In genomic region chrX:54785901-54786300, GRCh38 we compare ENCODE assay signal across 13 cellular contexts. TPM values are rescaled to one million over a fixed set of nuclear protein-coding genes. Genes with fewer than 3 reads are reported as not detected.
DNase-seq lines count a peak whose midpoint lies in the region; ATAC-seq and TF ChIP-seq lines count a peak whose summit lies in the region.
"Had no signal": no experiment of that assay in that cellular context is flagged by ENCODE, and none has a peak within 500 bp of the region (broad histone marks: within the 10 kb centered on the region; RNA-seq: fewer than 3 reads in every experiment).

No MANE protein-coding gene starts in this region.

- no peak overlapping the region for H3K4me3 ChIP-seq in AG04449 (ENCODE audit: low read depth, low read length)
- H3K4me3 ChIP-seq: SJCRH30 had no signal

- H3K4me1 ChIP-seq in foreskin keratinocyte = no peaks in the 10 kb centered on the region
- H3K4me1 ChIP-seq: SJCRH30 had no signal

- in situ Hi-C loops in SK-MEL-5 (cut with HindIII; ENCODE audit: low pct_unique_long_range_greater_than_20kb, low sequenced_read_pairs) = no loop called here

- DNase-seq in AG04449 (ENCODE audit: low read depth, low spot score) (no peak), SK-MEL-5 (ENCODE audit: low read depth, low spot score) (peak; percentile 54), foreskin keratinocyte (no peak), RKO (ENCODE audit: low spot score) (no peak)
- DNase-seq in activated CD4-positive, CD25-positive, alpha-beta regulatory T cell (lab: John Stamatoyannopoulos, UW) = no peak
- DNase-seq: GF-D8; HCEC 1CT; stimulated activated CD4-positive, alpha-beta T cell treated with anti-CD3 and anti-CD28 coated beads, Interleukin-1b, Interleukin-23, amount 100 ng/mL, for 48 hours had no signal

- ATAC-seq in foreskin keratinocyte (no peak), GM21576 (IDR thresholded peaks at IDR 0.05; ENCODE audit: unreplicated experiment) (no peak), GM19452 (IDR thresholded peaks at IDR 0.05; ENCODE audit: unreplicated experiment) (no peak)

- no peak overlapping the region for H3K27ac ChIP-seq in foreskin keratinocyte
- H3K27ac ChIP-seq: SJCRH30 had no signal

- CTCF ChIA-PET in AG04449 (lab: Yijun Ruan, JAX) = no interaction called here

- POLR2A ChIA-PET in AG04449 (lab: Yijun Ruan, JAX) = no interaction called here

- no peaks in the 10 kb centered on the region for H3K27me3 ChIP-seq in foreskin keratinocyte
- H3K27me3 ChIP-seq: SJCRH30 had no signal

- peak; percentile 4 for TF ChIP-seq CTCF in AG04449 (IDR thresholded peaks at IDR 0.05; ENCODE audit: insufficient read depth, low read length, missing control alignments)
- peak; percentile 23; the same call in 1 of the 2 replicates for TF ChIP-seq CTCF in GM12874 (IDR thresholded peaks at IDR 0.05; ENCODE audit: insufficient read depth, low read depth, low read length)
- TF ChIP-seq CTCF in foreskin keratinocyte (conservative IDR thresholded peaks at IDR 0.05) = peak; percentile 30

RNA-seq across cellular contexts. Expression of gene ITIH6, which starts 12.2 kb away (rescaled TPM):
- 0.05 TPM in 1 of 2 replicates, not detected in the other for total RNA-seq in SK-MEL-5 (2014; rRNA removed; shearing (Covaris generic))
- polyA plus RNA-seq in SK-MEL-5 (2015; cell fraction: cytosol; rRNA removed) = 0.04 TPM in 1 of 2 replicates, not detected in the other
- 0.04 TPM in 1 of 2 replicates, not detected in the other for polyA plus RNA-seq in SK-MEL-5 (2015; cell fraction: nucleus; rRNA removed)
- not detected in 2 replicates for total RNA-seq in foreskin keratinocyte
- not detected in 2 replicates for polyA plus RNA-seq in foreskin keratinocyte
- total RNA-seq: mucosa of gallbladder, SJCRH30 had no signal

RNA-seq across cellular contexts. Expression of gene MAGED2, which starts 21.6 kb away (rescaled TPM):
- 84.7 and 92.2 TPM in 2 replicates for total RNA-seq in SK-MEL-5 (2014; rRNA removed; shearing (Covaris generic))
- polyA plus RNA-seq in SK-MEL-5 (2015; cell fraction: cytosol; rRNA removed) = 73.3 and 90.9 TPM in 2 replicates
- 216 and 284 TPM in 2 replicates for polyA plus RNA-seq in SK-MEL-5 (2015; cell fraction: nucleus; rRNA removed)
- 88.6 and 119 TPM in 2 replicates for total RNA-seq in foreskin keratinocyte
- polyA plus RNA-seq in foreskin keratinocyte = 92.1 and 112 TPM in 2 replicates
